ENCODE assay signal across 26 cellular contexts in the genomic region with DNA sequence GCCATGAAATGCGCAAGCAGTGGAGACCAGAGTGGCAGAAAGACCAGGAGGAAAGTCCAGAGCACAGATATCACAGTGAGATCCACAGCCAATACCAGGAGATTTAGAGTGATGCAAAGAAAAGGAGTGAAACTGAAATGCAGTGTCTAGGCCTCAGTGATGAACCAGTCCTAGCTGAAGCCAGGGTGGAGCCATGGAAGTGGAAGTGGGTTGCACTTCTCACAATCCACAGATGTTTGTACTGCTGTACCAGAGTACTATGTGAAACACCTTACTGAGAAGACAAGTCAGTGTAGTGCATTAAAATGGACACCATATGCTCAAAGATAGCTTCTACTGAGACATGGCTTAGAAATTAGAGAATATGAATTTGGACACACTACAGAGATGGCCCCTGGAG.
"Had no signal": no experiment of that assay in that cellular context is flagged by ENCODE, and none has a peak within 500 bp of the region (broad histone marks: within the 10 kb centered on the region; RNA-seq: fewer than 3 reads in every experiment).

No MANE protein-coding gene starts in this region.

- H3K27me3 Mint-ChIP-seq: progenitor cell of endocrine pancreas; stimulated activated naive CD8-positive, alpha-beta T cell treated with anti-CD3 and anti-CD28 coated beads, Interleukin-15, Interleukin-2, amounts not matched to agents 100 ng/mL and 50 ng/mL, for 24 hours had no signal

- H3K4me2 ChIP-seq: neural progenitor cell had no signal

- H3K27ac Mint-ChIP-seq: nephron; neural progenitor cell; progenitor cell of endocrine pancreas; stimulated activated effector memory CD8-positive, alpha-beta T cell treated with anti-CD3 and anti-CD28 coated beads, Interleukin-12 subunit alpha, Interleukin-12 subunit beta, amount 100 ng/mL, for 72 hours; stimulated activated naive B cell treated with anti-CD40 and anti-IgM and Interleukin-4, amounts not matched to agents 10 μg/mL and 1 μg/mL and 100 μg/mL, for 72 hours; stimulated activated naive CD8-positive, alpha-beta T cell treated with anti-CD3 and anti-CD28 coated beads, Interleukin-15, Interleukin-2, amounts not matched to agents 100 ng/mL and 50 ng/mL, for 24 hours had no signal

- H3K9ac ChIP-seq: neural progenitor cell, parathyroid adenoma had no signal

- H3K9me3 Mint-ChIP-seq: nephron; neural progenitor cell; stimulated activated effector memory CD8-positive, alpha-beta T cell treated with anti-CD3 and anti-CD28 coated beads, Interleukin-12 subunit alpha, Interleukin-12 subunit beta, amount 100 ng/mL, for 72 hours; stimulated activated naive B cell treated with anti-CD40 and anti-IgM and Interleukin-4, amounts not matched to agents 10 μg/mL and 1 μg/mL and 100 μg/mL, for 72 hours; stimulated activated naive CD8-positive, alpha-beta T cell treated with anti-CD3 and anti-CD28 coated beads, Interleukin-15, Interleukin-2, amounts not matched to agents 100 ng/mL and 50 ng/mL, for 24 hours had no signal

- H3K79me2 ChIP-seq: parathyroid adenoma had no signal

- DNase-seq: occipital lobe; ovary; posterior cingulate gyrus; psoas muscle; right cardiac atrium; right lobe of liver; sigmoid colon; stimulated activated CD4-positive, alpha-beta T cell treated with anti-CD3 and anti-CD28 coated beads, Interleukin-15, amount 100 ng/mL, for 24 hours; stimulated activated CD4-positive, alpha-beta T cell treated with anti-CD3 and anti-CD28 coated beads, Interleukin-2, amount 100 ng/mL, for 24 hours; stimulated activated CD4-positive, alpha-beta T cell treated with anti-CD3 and anti-CD28 coated beads, Interleukin-2, amount 100 ng/mL, for 48 hours; stimulated activated CD4-positive, alpha-beta T cell treated with anti-CD3 and anti-CD28 coated beads, Interleukin-4, amount 100 ng/mL, for 24 hours; stimulated activated naive B cell treated with anti-CD40 and anti-IgM and Interleukin-4, amounts not matched to agents 10 μg/mL and 1 μg/mL and 100 μg/mL, for 72 hours; stimulated activated naive CD4-positive, alpha-beta T cell treated with Interleukin-2 at 50 U/mL for 16 hours; stomach; thyroid gland; trophoblast cell; upper lobe of left lung had no signal

- H3K27me3 ChIP-seq: neural progenitor cell, ovary, right lobe of liver, sigmoid colon, stomach, thyroid gland, tibial nerve, upper lobe of left lung, vagina had no signal

- H3K27ac ChIP-seq: neural progenitor cell, ovary, parathyroid adenoma, psoas muscle, right lobe of liver, sigmoid colon, stomach, thoracic aorta, thyroid gland, tibial nerve, upper lobe of left lung, vagina had no signal

- H2AFZ ChIP-seq: neural progenitor cell, parathyroid adenoma had no signal

- H3K9me3 ChIP-seq: ovary, psoas muscle, right lobe of liver, sigmoid colon, stomach, thoracic aorta, thyroid gland, tibial nerve, upper lobe of left lung, vagina had no signal

- H3K4me3 ChIP-seq: neural progenitor cell, ovary, psoas muscle, right lobe of liver, sigmoid colon, stomach, thoracic aorta, thyroid gland, tibial nerve, upper lobe of left lung, vagina had no signal

- H3K4me1 ChIP-seq: neural progenitor cell, parathyroid adenoma, psoas muscle, right lobe of liver, sigmoid colon, stomach, thyroid gland, tibial nerve, upper lobe of left lung, vagina had no signal

- H3K4me3 Mint-ChIP-seq: nephron; neural progenitor cell; stimulated activated effector memory CD8-positive, alpha-beta T cell treated with anti-CD3 and anti-CD28 coated beads, Interleukin-12 subunit alpha, Interleukin-12 subunit beta, amount 100 ng/mL, for 72 hours; stimulated activated naive B cell treated with anti-CD40 and anti-IgM and Interleukin-4, amounts not matched to agents 10 μg/mL and 1 μg/mL and 100 μg/mL, for 72 hours; stimulated activated naive CD8-positive, alpha-beta T cell treated with anti-CD3 and anti-CD28 coated beads, Interleukin-15, Interleukin-2, amounts not matched to agents 100 ng/mL and 50 ng/mL, for 24 hours had no signal

- ATAC-seq: psoas muscle; right cardiac atrium; right lobe of liver; stimulated activated effector memory CD8-positive, alpha-beta T cell treated with anti-CD3 and anti-CD28 coated beads, Interleukin-12 subunit alpha, Interleukin-12 subunit beta, amount 100 ng/mL, for 72 hours; stimulated activated naive B cell treated with anti-CD40 and anti-IgM and Interleukin-4, amounts not matched to agents 10 μg/mL and 1 μg/mL and 100 μg/mL, for 72 hours had no signal

- H3K36me3 ChIP-seq: neural progenitor cell, ovary, right lobe of liver, sigmoid colon, stomach, thoracic aorta, thyroid gland, tibial nerve, upper lobe of left lung, vagina had no signal

- H3K36me3 Mint-ChIP-seq: neural progenitor cell; stimulated activated effector memory CD8-positive, alpha-beta T cell treated with anti-CD3 and anti-CD28 coated beads, Interleukin-12 subunit alpha, Interleukin-12 subunit beta, amount 100 ng/mL, for 72 hours; stimulated activated naive B cell treated with anti-CD40 and anti-IgM and Interleukin-4, amounts not matched to agents 10 μg/mL and 1 μg/mL and 100 μg/mL, for 72 hours had no signal

- H3K4me1 Mint-ChIP-seq: nephron; stimulated activated effector memory CD8-positive, alpha-beta T cell treated with anti-CD3 and anti-CD28 coated beads, Interleukin-12 subunit alpha, Interleukin-12 subunit beta, amount 100 ng/mL, for 72 hours had no signal
